ENCODE assay signal across 17 cellular contexts in genomic region chr15:87287156-87287555, GRCh38.
A peak's percentile ranks its signal among the peaks of the same experiment; 100 is the strongest.
DNase-seq lines count a peak whose midpoint lies in the region; ATAC-seq and TF ChIP-seq lines count a peak whose summit lies in the region.
"Had no signal": no experiment of that assay in that cellular context is flagged by ENCODE, and none has a peak within 500 bp of the region (broad histone marks: within the 10 kb centered on the region; RNA-seq: fewer than 3 reads in every experiment).

No MANE protein-coding gene starts in this region.

- TF ChIP-seq POLR2A in transverse colon (IDR thresholded peaks at IDR 0.05) (no peak), tibial nerve (IDR thresholded peaks at IDR 0.05) (no peak)

- no peak overlapping the region for H3K4me3 ChIP-seq in epithelial cell of esophagus (ENCODE audit: low read length)
- no peak overlapping the region for H3K4me3 ChIP-seq in osteoblast (ENCODE audit: insufficient read depth, low read length)
- no peak overlapping the region for H3K4me3 ChIP-seq in transverse colon
- no peak overlapping the region for H3K4me3 ChIP-seq in tibial nerve
- H3K4me3 ChIP-seq: gastroesophageal sphincter, MG63, sigmoid colon had no signal

- in situ Hi-C loops in transverse colon (cut with MboI; ENCODE audit: low pct_ligation_motif_present in 1 of 4, low pct_unique_long_range_greater_than_20kb in 1 of 4, low sequenced_read_pairs in 3 of 4) = no loop called here

- TF ChIP-seq CTCF in epithelial cell of esophagus (IDR thresholded peaks at IDR 0.05; ENCODE audit: insufficient read depth, low read depth, low read length, missing control alignments) = no peak
- no peak for TF ChIP-seq CTCF in osteoblast (IDR thresholded peaks at IDR 0.05; ENCODE audit: extremely low read depth, low read depth, low read length)
- TF ChIP-seq CTCF in transverse colon (IDR thresholded peaks at IDR 0.05) = no peak
- TF ChIP-seq CTCF in tibial nerve (IDR thresholded peaks at IDR 0.05) = no peak

- WGBS in transverse colon (ENCODE audit: low coverage in 1 of 2), 2 donors = 17 to 41% methylated on average over 3 of the region's 3 CpGs
- 51 to 71% methylated on average over 3 of the region's 3 CpGs for WGBS in tibial nerve, 2 donors

- H3K9me3 ChIP-seq in osteoblast (ENCODE audit: low read depth, low read length) (no peaks in the 10 kb centered on the region), transverse colon (no peaks in the 10 kb centered on the region), tibial nerve (peaks cover 0 to 9% (median 0%) of the 10 kb centered on the region in 4 donors)
- H3K9me3 ChIP-seq: MG63 had no signal

- TF ChIP-seq EP300 in transverse colon (IDR thresholded peaks at IDR 0.05; ENCODE audit: low read depth) = no peak
- TF ChIP-seq EP300 in tibial nerve (IDR thresholded peaks at IDR 0.05) = no peak

- H3K4me1 ChIP-seq in osteoblast (ENCODE audit: insufficient read depth, low read length) (no peaks in the 10 kb centered on the region), transverse colon (no peaks in the 10 kb centered on the region), tibial nerve (no peaks in the 10 kb centered on the region)
- H3K4me1 ChIP-seq: gastroesophageal sphincter, sigmoid colon had no signal

- H3K27me3 ChIP-seq in osteoblast (ENCODE audit: insufficient read depth, low read length) (no peaks in the 10 kb centered on the region), transverse colon (no peaks in the 10 kb centered on the region), tibial nerve (no peaks in the 10 kb centered on the region)
- H3K27me3 ChIP-seq: gastroesophageal sphincter, MG63, sigmoid colon had no signal

- H3K36me3 ChIP-seq in osteoblast (ENCODE audit: insufficient read depth, low read length) (no peaks in the 10 kb centered on the region), transverse colon (no peaks in the 10 kb centered on the region), tibial nerve (no peaks in the 10 kb centered on the region)
- H3K36me3 ChIP-seq: gastroesophageal sphincter, MG63, sigmoid colon had no signal

- ATAC-seq in HG03460 (IDR thresholded peaks at IDR 0.05; ENCODE audit: unreplicated experiment) = no peak
- ATAC-seq: activated CD4-positive, CD25-positive, alpha-beta regulatory T cell treated with anti-CD3 and anti-CD28 coated beads, Interleukin-2, amount 50 U/mL, for 24 hours; gastroesophageal sphincter had no signal

- no peaks in the 10 kb centered on the region for H3K79me2 ChIP-seq in osteoblast (ENCODE audit: insufficient read depth, low read length)

- H3K4me2 ChIP-seq in osteoblast (ENCODE audit: insufficient read depth, low read length) = no peak overlapping the region

- DNase-seq in ELF-1 (ENCODE audit: low read depth, low spot score) = peak; percentile 3
- DNase-seq in RPMI7951 (ENCODE audit: low read depth) = peak; percentile 99
- DNase-seq in epithelial cell of esophagus (ENCODE audit: low read depth) = peak; percentile 98
- DNase-seq in osteoblast (ENCODE audit: insufficient read length, low spot score, missing footprints) = no peak
- DNase-seq in head of caudate nucleus = no peak
- DNase-seq in transverse colon = no peak
- no peak for DNase-seq in tibial nerve (ENCODE audit: low spot score in 2 of 2)
- DNase-seq: activated naive CD8-positive, alpha-beta T cell treated with anti-CD3 and anti-CD28 coated beads for 36 hours; activated T-cell treated with anti-CD3 and anti-CD28 coated beads for 4 hours; kidney glomerular epithelial cell; MG63; sigmoid colon; stimulated activated naive CD4-positive, alpha-beta T cell treated with Interleukin-2 at 50 U/mL for 16 hours had no signal

- H2AFZ ChIP-seq in osteoblast (ENCODE audit: low read length) = peak overlapping the region; percentile 67

- H4K20me1 ChIP-seq in osteoblast (ENCODE audit: insufficient read depth, low read length) = no peaks in the 10 kb centered on the region

- intact Hi-C loops in head of caudate nucleus (cut with DNase I) (no loop called here), transverse colon (cut with DNase I; ENCODE audit: low total_unique reads) (no loop called here)

- H3K27ac ChIP-seq in osteoblast (ENCODE audit: low read depth, low read length) (no peak overlapping the region), transverse colon (no peak overlapping the region), tibial nerve (no peak overlapping the region)
- H3K27ac ChIP-seq: gastroesophageal sphincter, HL-60, sigmoid colon had no signal

Comparison
In these comparisons a context has a peak if more than half of its experiments do, and no peak if none do; other contexts are left out.
1. DNase-seq: peak in ELF-1 (single experiment), RPMI7951 (single experiment) and epithelial cell of esophagus (single experiment); none in osteoblast (single experiment), head of caudate nucleus (0 of 42), transverse colon (single experiment) and tibial nerve (0 of 2).